ENCODE assay signal across 10 cellular contexts in genomic region chr6:31308050-31308844, GRCh38. TPM values are rescaled to one million over a fixed set of nuclear protein-coding genes. Genes with fewer than 3 reads are reported as not detected.
A peak's percentile ranks its signal among the peaks of the same experiment; 100 is the strongest.
DNase-seq lines count a peak whose midpoint lies in the region; ATAC-seq, FAIRE-seq and TF ChIP-seq lines count a peak whose summit lies in the region.
"Had no signal": no experiment of that assay in that cellular context is flagged by ENCODE, and none has a peak within 500 bp of the region (broad histone marks: within the 10 kb centered on the region; RNA-seq: fewer than 3 reads in every experiment).

No MANE protein-coding gene starts in this region.

- TF ChIP-seq CTCF in GM10248 (IDR thresholded peaks at IDR 0.05; ENCODE audit: control extremely low read depth, extremely low read depth, low read depth, missing control alignments) (no peak), bronchial epithelial cell (IDR thresholded peaks at IDR 0.05; ENCODE audit: insufficient read depth, low read length, severe bottlenecking) (no peak)

- H3K4me1 Mint-ChIP-seq in T-helper 2 cell treated with Interferon-gamma antibody and Interleukin-4, amounts not matched to agents 5 μg/mL and 100 μg/mL, for 36 hours (ENCODE audit: low read depth) = peaks cover 2% of the 10 kb centered on the region

- H3K36me3 ChIP-seq in bronchial epithelial cell (ENCODE audit: control insufficient read depth, insufficient read depth, low read length) = no peaks in the 10 kb centered on the region
- no peaks in the 10 kb centered on the region for H3K36me3 ChIP-seq in muscle layer of duodenum (ENCODE audit: control insufficient read depth in 1 of 2, insufficient read depth in 2 of 2, low read length in 2 of 2)
- H3K36me3 ChIP-seq: cardiac muscle cell had no signal

- H3K27me3 ChIP-seq in bronchial epithelial cell (ENCODE audit: control insufficient read depth, insufficient read depth, low read length) = peaks cover 13% of the 10 kb centered on the region
- H3K27me3 ChIP-seq in muscle layer of duodenum (ENCODE audit: low read depth, low read length) = peaks cover 23% of the 10 kb centered on the region

- POLR2A ChIA-PET in GM10248 (lab: Yijun Ruan, JAX) = interaction anchor here (0.6 to 1.2 kb wide), 5 partner anchors 22 to 46 kb away, joined by 3 to 4 read pairs (median 3); no protein-coding TSS in a partner anchor

- H3K9me3 Mint-ChIP-seq in T-helper 2 cell treated with Interferon-gamma antibody and Interleukin-4, amounts not matched to agents 5 μg/mL and 100 μg/mL, for 36 hours = no peaks in the 10 kb centered on the region

- H3K27me3 Mint-ChIP-seq in T-helper 2 cell treated with Interferon-gamma antibody and Interleukin-4, amounts not matched to agents 5 μg/mL and 100 μg/mL, for 36 hours (ENCODE audit: low read depth) = peaks cover 46% of the 10 kb centered on the region

- no peak overlapping the region for H3K27ac Mint-ChIP-seq in T-helper 2 cell treated with Interferon-gamma antibody and Interleukin-4, amounts not matched to agents 5 μg/mL and 100 μg/mL, for 36 hours

- peak overlapping the region; percentile 8 for H3K4me3 ChIP-seq in bronchial epithelial cell (ENCODE audit: low read depth, low read length)
- peak overlapping the region; percentile 42 to 48 for H3K4me3 ChIP-seq in muscle layer of duodenum (ENCODE audit: low read depth in 1 of 2, low read length in 2 of 2)
- H3K4me3 ChIP-seq: cardiac muscle cell had no signal

- DNase-seq in GM10248 (ENCODE audit: extremely low spot score) (peak; percentile 70), bronchial epithelial cell (ENCODE audit: low read depth) (peak; percentile 15), NCI-H2171 (lab: John Stamatoyannopoulos, UW) (no peak), H54 (ENCODE audit: insufficient read length, low spot score) (no peak)
- DNase-seq in T-helper 2 cell treated with Interferon-gamma antibody and Interleukin-4, amounts not matched to agents 5 μg/mL and 100 μg/mL, for 36 hours (ENCODE audit: low spot score) = no peak
- peak; percentile 16 to 80 (median 70) for DNase-seq in stimulated activated naive CD4-positive, alpha-beta T cell (lab: John Stamatoyannopoulos, UW)

- H3K9me3 ChIP-seq in muscle layer of duodenum (ENCODE audit: control insufficient read depth in 1 of 2, low read length in 2 of 2) = no peaks in the 10 kb centered on the region

- TF ChIP-seq POLR2A in H54 (IDR thresholded peaks at IDR 0.05; ENCODE audit: low read depth, low read length) = no peak

- H3K4me1 ChIP-seq in muscle layer of duodenum (ENCODE audit: control insufficient read depth in 1 of 2, insufficient read depth in 2 of 2, low read length in 2 of 2) = peaks cover 0 to 4% of the 10 kb centered on the region in 2 donors

- peak overlapping the region; percentile 70 for H3K4me3 Mint-ChIP-seq in T-helper 2 cell treated with Interferon-gamma antibody and Interleukin-4, amounts not matched to agents 5 μg/mL and 100 μg/mL, for 36 hours

- no peak for ATAC-seq in HG03354 (IDR thresholded peaks at IDR 0.05; ENCODE audit: poor library complexity, severe bottlenecking, unreplicated experiment)

- H3K36me3 Mint-ChIP-seq in T-helper 2 cell treated with Interferon-gamma antibody and Interleukin-4, amounts not matched to agents 5 μg/mL and 100 μg/mL, for 36 hours (ENCODE audit: low read depth) = no peaks in the 10 kb centered on the region

- CTCF ChIA-PET in GM10248 (lab: Yijun Ruan, JAX) = interaction anchor here (1.1 to 2.5 kb wide), 8 partner anchors 14 to 134 kb away, joined by 3 to 9 read pairs (median 3); no protein-coding TSS in a partner anchor

- FAIRE-seq in bronchial epithelial cell (lab: Jason Lieb, UNC) = no peak
- FAIRE-seq in H54 (lab: Jason Lieb, UNC) = no peak
- FAIRE-seq: GM18507 had no signal

- H3K27ac ChIP-seq in muscle layer of duodenum (ENCODE audit: low read length) = no peak overlapping the region
- H3K27ac ChIP-seq: cardiac muscle cell had no signal

RNA-seq across cellular contexts. Expression of gene HLA-C, which starts 36.4 kb away (rescaled TPM):
- 203 and 285 TPM in 2 replicates for total RNA-seq in bronchial epithelial cell

RNA-seq across cellular contexts. Expression of gene HLA-B, which starts 48.7 kb away (rescaled TPM):
- 46.9 and 59.5 TPM in 2 replicates for total RNA-seq in bronchial epithelial cell

Comparison
In these comparisons a context has a peak if more than half of its experiments do, and no peak if none do; other contexts are left out.
1. DNase-seq: peak in GM10248 (single experiment), bronchial epithelial cell (single experiment) and stimulated activated naive CD4-positive, alpha-beta T cell (6 of 6); none in T-helper 2 cell treated with Interferon-gamma antibody and Interleukin-4, amounts not matched to agents 5 μg/mL and 100 μg/mL, for 36 hours (single experiment), NCI-H2171 (single experiment) and H54 (single experiment).